19 cellular contexts compared by ENCODE assay signal in genomic region chr10:6297522-6297921, GRCh38.
DNase-seq lines count a peak whose midpoint lies in the region; ATAC-seq and TF ChIP-seq lines count a peak whose summit lies in the region.
"Had no signal": no experiment of that assay in that cellular context is flagged by ENCODE, and none has a peak within 500 bp of the region (broad histone marks: within the 10 kb centered on the region; RNA-seq: fewer than 3 reads in every experiment).

No MANE protein-coding gene starts in this region.

- TF ChIP-seq CTCF in ascending aorta (IDR thresholded peaks at IDR 0.05) (no peak), upper lobe of right lung (IDR thresholded peaks at IDR 0.05) (no peak)

- intact Hi-C loops in activated CD4-positive, alpha-beta memory T cell treated with anti-CD3 and anti-CD28 coated beads for 36 hours (cut with micrococcal nuclease), result no loop called here
- intact Hi-C loops in ascending aorta (cut with DNase I), result no loop called here
- intact Hi-C loops in upper lobe of right lung (cut with DNase I), result no loop called here

- H2AK5ac ChIP-seq in mesenchymal stem cell (ENCODE audit: low read length, severe bottlenecking), result peak overlapping the region; percentile 47

- H3K4me2 ChIP-seq in mesenchymal stem cell (ENCODE audit: low read length, poor library complexity, severe bottlenecking), result no peak overlapping the region

- no peak overlapping the region for H2BK15ac ChIP-seq in mesenchymal stem cell (ENCODE audit: low read depth, poor library complexity, severe bottlenecking)

- H2BK120ac ChIP-seq in mesenchymal stem cell (ENCODE audit: low read depth, low read length), result no peak overlapping the region

- peak overlapping the region; percentile 63 for H3K27ac Mint-ChIP-seq in activated CD4-positive, alpha-beta memory T cell treated with anti-CD3 and anti-CD28 coated beads for 36 hours
- H3K27ac Mint-ChIP-seq in activated CD4-positive, alpha-beta memory T cell treated with anti-CD3 and anti-CD28 coated beads, Interleukin-2, amount 10 ng/mL, durations not matched to agents 7 days and 5 days, result no peak overlapping the region
- H3K27ac Mint-ChIP-seq in T-cell, result no peak overlapping the region
- H3K27ac Mint-ChIP-seq: activated CD4-positive, alpha-beta T cell treated with anti-CD3 and anti-CD28 coated beads, Interleukin-2, amount 10 ng/mL, durations not matched to agents 7 days and 5 days; activated naive CD8-positive, alpha-beta T cell treated with anti-CD3 and anti-CD28 coated beads, Interleukin-2, amount 10 ng/mL, durations not matched to agents 7 days and 5 days had no signal

- H3K4me3 ChIP-seq in ascending aorta, result no peak overlapping the region
- no peak overlapping the region for H3K4me3 ChIP-seq in mesenchymal stem cell (ENCODE audit: insufficient read depth in 1 of 2, low read depth in 1 of 2, low read length in 2 of 2)
- H3K4me3 ChIP-seq in upper lobe of right lung, result no peak overlapping the region
- H3K4me3 ChIP-seq: BLaER1 treated with 17β-estradiol and CSF1 and Interleukin-3, amounts not matched to agents 10 nM and 100 nM; esophagus squamous epithelium had no signal

- H2BK12ac ChIP-seq in mesenchymal stem cell (ENCODE audit: low read length in 2 of 2), result peak overlapping the region; percentile 58 to 59

- DNase-seq in activated CD4-positive, alpha-beta memory T cell treated with anti-CD3 and anti-CD28 coated beads for 36 hours, result no peak
- no peak for DNase-seq in activated CD4-positive, alpha-beta memory T cell treated with anti-CD3 and anti-CD28 coated beads, Interleukin-2, amount 10 ng/mL, durations not matched to agents 7 days and 5 days
- DNase-seq in ascending aorta (ENCODE audit: low spot score in 2 of 2) (no peak), mesenchymal stem cell (peak; percentile 28), upper lobe of right lung (no peak), T-cell (no peak), iPS-NIHi7 (ENCODE audit: extremely low spot score) (no peak)
- DNase-seq: activated CD4-positive, alpha-beta T cell treated with anti-CD3 and anti-CD28 coated beads, Interleukin-2, amount 10 ng/mL, durations not matched to agents 7 days and 5 days; activated naive CD8-positive, alpha-beta T cell treated with anti-CD3 and anti-CD28 coated beads, Interleukin-2, amount 10 ng/mL, durations not matched to agents 7 days and 5 days; activated T-cell treated with anti-CD3 and anti-CD28 coated beads for 4 hours; DMS79 treated with DMSO at 0.1 percent for 48 hours; esophagus squamous epithelium; GOT3; NCI-H1417 treated with DMSO at 0.1 percent for 48 hours; NCI-H2171; stimulated activated CD4-positive, alpha-beta T cell treated with anti-CD3 and anti-CD28 coated beads, Interleukin-2, amount 100 ng/mL, for 48 hours had no signal

- H3K4me1 ChIP-seq in ascending aorta (peaks cover 20 to 39% of the 10 kb centered on the region in 2 donors), mesenchymal stem cell (ENCODE audit: control insufficient read depth, insufficient read depth, low read depth, low read length) (peaks cover 19% of the 10 kb centered on the region), upper lobe of right lung (peaks cover 30% of the 10 kb centered on the region)

- peak overlapping the region; percentile 3 to 54 for H3K18ac ChIP-seq in mesenchymal stem cell (ENCODE audit: low read depth in 1 of 2, low read length in 2 of 2)

- CTCF ChIA-PET in activated CD4-positive, alpha-beta memory T cell treated with anti-CD3 and anti-CD28 coated beads for 36 hours (lab: Charles Lee), result no interaction called here
- CTCF ChIA-PET in activated CD4-positive, alpha-beta memory T cell treated with anti-CD3 and anti-CD28 coated beads, Interleukin-2, amount 10 ng/mL, durations not matched to agents 7 days and 5 days (lab: Charles Lee), result no interaction called here
- CTCF ChIA-PET in T-cell (lab: Charles Lee), result interaction anchor here in 1 of 2 donors (0.7 kb wide), 1 partner anchor 17 kb away, joined by 3 read pairs; no protein-coding TSS in a partner anchor

- H3K23ac ChIP-seq in mesenchymal stem cell (ENCODE audit: low read length in 2 of 2), result no peak overlapping the region

- no peak overlapping the region for H3K9ac ChIP-seq in mesenchymal stem cell (ENCODE audit: low read length)
- H3K9ac ChIP-seq: BLaER1 treated with 17β-estradiol and CSF1 and Interleukin-3, amounts not matched to agents 10 nM and 100 nM had no signal

- H3K27me3 ChIP-seq in ascending aorta (no peaks in the 10 kb centered on the region), mesenchymal stem cell (ENCODE audit: control insufficient read depth in 1 of 2, insufficient read depth in 1 of 2, low read length in 2 of 2) (no peaks in the 10 kb centered on the region), upper lobe of right lung (no peaks in the 10 kb centered on the region)
- H3K27me3 ChIP-seq: BLaER1 treated with 17β-estradiol and CSF1 and Interleukin-3, amounts not matched to agents 10 nM and 100 nM; esophagus squamous epithelium had no signal

- H4K8ac ChIP-seq in mesenchymal stem cell (ENCODE audit: low read length), result no peak overlapping the region

- peak overlapping the region; percentile 19 to 70 for H3K4ac ChIP-seq in mesenchymal stem cell (ENCODE audit: low read depth in 1 of 2, low read length in 2 of 2)

- H3K27ac ChIP-seq in ascending aorta (peak overlapping the region; percentile 80 to 82), mesenchymal stem cell (ENCODE audit: low read length, poor library complexity, severe bottlenecking) (no peak overlapping the region), upper lobe of right lung (peak overlapping the region; percentile 26)

- no peak overlapping the region for H3K14ac ChIP-seq in mesenchymal stem cell (ENCODE audit: low read length in 2 of 2)

- H3K4me1 Mint-ChIP-seq in activated CD4-positive, alpha-beta memory T cell treated with anti-CD3 and anti-CD28 coated beads for 36 hours (ENCODE audit: low read depth), result peaks cover 86% of the 10 kb centered on the region
- H3K4me1 Mint-ChIP-seq in activated CD4-positive, alpha-beta memory T cell treated with anti-CD3 and anti-CD28 coated beads, Interleukin-2, amount 10 ng/mL, durations not matched to agents 7 days and 5 days, result peaks cover 60% of the 10 kb centered on the region
- peaks cover 36 to 65% (median 61%) of the 10 kb centered on the region in 3 donors for H3K4me1 Mint-ChIP-seq in T-cell

- H3K79me1 ChIP-seq in mesenchymal stem cell (replicated peaks; ENCODE audit: low read length, poor library complexity, severe bottlenecking), result no peaks in the 10 kb centered on the region

- H3K4me3 Mint-ChIP-seq in activated CD4-positive, alpha-beta memory T cell treated with anti-CD3 and anti-CD28 coated beads for 36 hours, result no peak overlapping the region
- no peak overlapping the region for H3K4me3 Mint-ChIP-seq in activated CD4-positive, alpha-beta memory T cell treated with anti-CD3 and anti-CD28 coated beads, Interleukin-2, amount 10 ng/mL, durations not matched to agents 7 days and 5 days
- no peak overlapping the region for H3K4me3 Mint-ChIP-seq in T-cell
- H3K4me3 Mint-ChIP-seq: activated CD4-positive, alpha-beta T cell treated with anti-CD3 and anti-CD28 coated beads, Interleukin-2, amount 10 ng/mL, durations not matched to agents 7 days and 5 days; activated naive CD8-positive, alpha-beta T cell treated with anti-CD3 and anti-CD28 coated beads, Interleukin-2, amount 10 ng/mL, durations not matched to agents 7 days and 5 days had no signal

- peaks cover 27% of the 10 kb centered on the region for H3K36me3 Mint-ChIP-seq in activated CD4-positive, alpha-beta memory T cell treated with anti-CD3 and anti-CD28 coated beads for 36 hours
- peaks cover 25% of the 10 kb centered on the region for H3K36me3 Mint-ChIP-seq in activated CD4-positive, alpha-beta memory T cell treated with anti-CD3 and anti-CD28 coated beads, Interleukin-2, amount 10 ng/mL, durations not matched to agents 7 days and 5 days (ENCODE audit: low read depth)
- peaks cover 17% of the 10 kb centered on the region for H3K36me3 Mint-ChIP-seq in T-cell

- WGBS in mesenchymal stem cell, result 34% methylated on average over 6 of the region's 7 CpGs

- POLR2A ChIA-PET in activated CD4-positive, alpha-beta memory T cell treated with anti-CD3 and anti-CD28 coated beads for 36 hours (lab: Charles Lee), result interaction anchor here (0.6 kb wide), 1 partner anchor 16 kb away, joined by 4 read pairs; no protein-coding TSS in a partner anchor
- POLR2A ChIA-PET in activated CD4-positive, alpha-beta memory T cell treated with anti-CD3 and anti-CD28 coated beads, Interleukin-2, amount 10 ng/mL, durations not matched to agents 7 days and 5 days (lab: Charles Lee), result no interaction called here
- POLR2A ChIA-PET in T-cell (lab: Charles Lee), result interaction anchor here in 1 of 2 donors (0.5 kb wide), 1 partner anchor 156 kb away, joined by 3 read pairs; no protein-coding TSS in a partner anchor

- no peak overlapping the region for H2AFZ ChIP-seq in mesenchymal stem cell (ENCODE audit: low read depth, low read length)

- peak overlapping the region; percentile 25 for H4K91ac ChIP-seq in mesenchymal stem cell (ENCODE audit: low read length)

- H3K36me3 ChIP-seq in ascending aorta, result no peaks in the 10 kb centered on the region
- no peaks in the 10 kb centered on the region for H3K36me3 ChIP-seq in mesenchymal stem cell (ENCODE audit: control insufficient read depth in 1 of 2, insufficient read depth in 2 of 2, low read depth in 1 of 2, low read length in 2 of 2)
- H3K36me3 ChIP-seq in upper lobe of right lung, result no peaks in the 10 kb centered on the region
- H3K36me3 ChIP-seq: esophagus squamous epithelium had no signal

- H2BK5ac ChIP-seq in mesenchymal stem cell (ENCODE audit: low read depth, low read length, poor library complexity, severe bottlenecking), result no peak overlapping the region

- ATAC-seq in upper lobe of right lung (no peak), GM18907 (IDR thresholded peaks at IDR 0.05; ENCODE audit: unreplicated experiment) (no peak), T-cell (replicated peaks in 1 of 4) (no peak)
- ATAC-seq: SK-N-SH treated with all-trans-retinoic acid at 6 μM for 48 hours had no signal

- peaks cover 9% of the 10 kb centered on the region for H3K9me3 Mint-ChIP-seq in activated CD4-positive, alpha-beta memory T cell treated with anti-CD3 and anti-CD28 coated beads for 36 hours
- H3K9me3 Mint-ChIP-seq in activated CD4-positive, alpha-beta memory T cell treated with anti-CD3 and anti-CD28 coated beads, Interleukin-2, amount 10 ng/mL, durations not matched to agents 7 days and 5 days, result peaks cover 14% of the 10 kb centered on the region
- no peaks in the 10 kb centered on the region for H3K9me3 Mint-ChIP-seq in T-cell

- H3K27me3 Mint-ChIP-seq in activated CD4-positive, alpha-beta memory T cell treated with anti-CD3 and anti-CD28 coated beads for 36 hours, result no peaks in the 10 kb centered on the region
- H3K27me3 Mint-ChIP-seq in activated CD4-positive, alpha-beta memory T cell treated with anti-CD3 and anti-CD28 coated beads, Interleukin-2, amount 10 ng/mL, durations not matched to agents 7 days and 5 days, result no peaks in the 10 kb centered on the region
- H3K27me3 Mint-ChIP-seq in T-cell, result no peaks in the 10 kb centered on the region
- H3K27me3 Mint-ChIP-seq: activated CD4-positive, alpha-beta T cell treated with anti-CD3 and anti-CD28 coated beads, Interleukin-2, amount 10 ng/mL, durations not matched to agents 7 days and 5 days; activated naive CD8-positive, alpha-beta T cell treated with anti-CD3 and anti-CD28 coated beads, Interleukin-2, amount 10 ng/mL, durations not matched to agents 7 days and 5 days had no signal

- H3K9me3 ChIP-seq in ascending aorta (no peaks in the 10 kb centered on the region), mesenchymal stem cell (ENCODE audit: control insufficient read depth, low read length) (no peaks in the 10 kb centered on the region), upper lobe of right lung (no peaks in the 10 kb centered on the region)
- H3K9me3 ChIP-seq: esophagus squamous epithelium had no signal
